In the genomic region with DNA sequence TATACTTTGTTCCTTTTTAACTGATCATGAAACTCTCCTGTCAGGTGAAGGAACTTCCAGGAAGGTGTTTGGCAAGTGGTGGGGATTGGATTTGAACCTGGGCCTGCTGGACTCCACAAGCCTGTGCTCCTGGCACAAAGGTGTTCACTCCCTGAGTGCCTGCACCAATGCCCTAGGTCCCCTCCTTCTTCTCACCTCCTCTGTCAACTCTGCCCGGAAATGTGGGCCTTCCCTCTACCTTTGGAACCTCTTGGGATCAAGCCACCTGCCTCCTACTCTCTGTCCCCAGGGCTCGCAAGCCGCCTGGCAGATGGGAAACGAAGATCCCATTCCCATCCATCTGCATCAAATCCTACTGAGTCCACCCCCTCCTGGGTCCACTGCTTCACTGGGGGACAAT, we compare ENCODE assay signal across 18 cellular contexts. TPM values are rescaled to one million over a fixed set of nuclear protein-coding genes. Genes with fewer than 3 reads are reported as not detected.
DNase-seq lines count a peak whose midpoint lies in the region; ATAC-seq and TF ChIP-seq lines count a peak whose summit lies in the region.
"Had no signal": no experiment of that assay in that cellular context is flagged by ENCODE, and none has a peak within 500 bp of the region (broad histone marks: within the 10 kb centered on the region; RNA-seq: fewer than 3 reads in every experiment).

No MANE protein-coding gene starts in this region.

- H3K36me3 ChIP-seq in breast epithelium (no peaks in the 10 kb centered on the region), WERI-Rb-1 (no peaks in the 10 kb centered on the region), neural cell (ENCODE audit: insufficient read depth, low read length) (no peaks in the 10 kb centered on the region)
- H3K36me3 ChIP-seq in CD4-positive, alpha-beta memory T cell (ENCODE audit: insufficient read depth, low read length), result no peaks in the 10 kb centered on the region
- H3K36me3 ChIP-seq: BLaER1 had no signal

- H3K9ac ChIP-seq in neural cell (ENCODE audit: low read length), result peak overlapping the region; percentile 14
- H3K9ac ChIP-seq: BLaER1 had no signal

- H3K4me1 ChIP-seq in breast epithelium, result no peaks in the 10 kb centered on the region
- H3K4me1 ChIP-seq in CD4-positive, alpha-beta memory T cell (ENCODE audit: insufficient read depth, low read length), result no peaks in the 10 kb centered on the region

- intact Hi-C loops in MCF 10A (cut with micrococcal nuclease), result no loop called here
- intact Hi-C loops in breast epithelium (cut with DNase I; ENCODE audit: low total_unique reads), result no loop called here
- intact Hi-C loops in CD4-positive, alpha-beta memory T cell (cut with micrococcal nuclease), result no loop called here

- H3K36me3 Mint-ChIP-seq in MCF 10A (ENCODE audit: insufficient read depth, unreplicated experiment), result peaks cover 5% of the 10 kb centered on the region
- H3K36me3 Mint-ChIP-seq in glutamatergic neuron (ENCODE audit: unreplicated experiment), result peaks cover 4% of the 10 kb centered on the region
- H3K36me3 Mint-ChIP-seq in CD4-positive, alpha-beta memory T cell, result no peaks in the 10 kb centered on the region
- H3K36me3 Mint-ChIP-seq: CD14-positive monocyte; CD8-positive, alpha-beta T cell had no signal

- H3K27me3 ChIP-seq in breast epithelium, result no peaks in the 10 kb centered on the region
- no peaks in the 10 kb centered on the region for H3K27me3 ChIP-seq in WERI-Rb-1 (ENCODE audit: insufficient read depth, low read depth, severe bottlenecking)
- H3K27me3 ChIP-seq in neural cell (ENCODE audit: insufficient read depth, low read depth, low read length), result no peaks in the 10 kb centered on the region
- no peaks in the 10 kb centered on the region for H3K27me3 ChIP-seq in CD4-positive, alpha-beta memory T cell (ENCODE audit: insufficient read depth, low read length)
- H3K27me3 ChIP-seq: BLaER1 had no signal

- H3K4me2 ChIP-seq in neural cell (ENCODE audit: low read length), result no peak overlapping the region
- H3K4me2 ChIP-seq: BLaER1 had no signal

- ATAC-seq in HG03354 (IDR thresholded peaks at IDR 0.05; ENCODE audit: poor library complexity, severe bottlenecking, unreplicated experiment) (no peak), GM18858 (IDR thresholded peaks at IDR 0.05; ENCODE audit: unreplicated experiment) (no peak)
- ATAC-seq: CD8-positive, alpha-beta T cell had no signal

- TF ChIP-seq EP300 in neural cell (conservative IDR thresholded peaks at IDR 0.05; ENCODE audit: poor library complexity, severe bottlenecking), result no peak

- no peaks in the 10 kb centered on the region for H3K27me3 Mint-ChIP-seq in MCF 10A (ENCODE audit: insufficient read depth, unreplicated experiment)
- no peaks in the 10 kb centered on the region for H3K27me3 Mint-ChIP-seq in glutamatergic neuron (ENCODE audit: unreplicated experiment)
- H3K27me3 Mint-ChIP-seq in CD4-positive, alpha-beta memory T cell, result peaks cover 1 to 2% of the 10 kb centered on the region in 2 donors

- TF ChIP-seq RAD21 in neural cell (conservative IDR thresholded peaks at IDR 0.05), result no peak

- H3K27ac ChIP-seq in breast epithelium (no peak overlapping the region), WERI-Rb-1 (peak overlapping the region; percentile 84), neural cell (ENCODE audit: low read length) (peak overlapping the region; percentile 38)
- no peak overlapping the region for H3K27ac ChIP-seq in CD4-positive, alpha-beta memory T cell (ENCODE audit: low read depth, low read length)
- H3K27ac ChIP-seq: BLaER1 had no signal

- TF ChIP-seq POLR2A in breast epithelium (IDR thresholded peaks at IDR 0.05), result no peak

- H3K4me1 Mint-ChIP-seq in MCF 10A (ENCODE audit: insufficient read depth, unreplicated experiment), result peaks cover 35% of the 10 kb centered on the region
- peaks cover 38% of the 10 kb centered on the region for H3K4me1 Mint-ChIP-seq in glutamatergic neuron (ENCODE audit: low read depth, unreplicated experiment)
- peaks cover 0 to 2% (median 0%) of the 10 kb centered on the region in 4 donors for H3K4me1 Mint-ChIP-seq in CD4-positive, alpha-beta memory T cell
- H3K4me1 Mint-ChIP-seq: CD14-positive monocyte had no signal

- no peaks in the 10 kb centered on the region for H3F3A ChIP-seq in neural cell (ENCODE audit: insufficient read depth, low read length, poor library complexity, severe bottlenecking)

- H3K4me3 ChIP-seq in breast epithelium (no peak overlapping the region), WERI-Rb-1 (ENCODE audit: low read depth, low read length) (no peak overlapping the region), neural cell (ENCODE audit: low read length) (peak overlapping the region; percentile 25)
- H3K4me3 ChIP-seq in CD4-positive, alpha-beta memory T cell (ENCODE audit: low read length in 2 of 2), result no peak overlapping the region
- H3K4me3 ChIP-seq: BLaER1 had no signal

- POLR2A ChIA-PET in MCF 10A (lab: Yijun Ruan, JAX), result no interaction called here
- POLR2A ChIA-PET in CD4-positive, alpha-beta memory T cell (lab: Charles Lee; ENCODE audit: partially characterized antibody), result no interaction called here

- H3K9me3 ChIP-seq in breast epithelium, result no peaks in the 10 kb centered on the region
- H3K9me3 ChIP-seq in WERI-Rb-1 (ENCODE audit: severe bottlenecking), result no peaks in the 10 kb centered on the region
- H3K9me3 ChIP-seq in neural cell (ENCODE audit: low read length), result no peaks in the 10 kb centered on the region
- H3K9me3 ChIP-seq in CD4-positive, alpha-beta memory T cell (ENCODE audit: control insufficient read depth in 1 of 2, low read length in 2 of 2), result no peaks in the 10 kb centered on the region
- H3K9me3 ChIP-seq: BLaER1 had no signal

- no peaks in the 10 kb centered on the region for H3K79me2 ChIP-seq in neural cell (replicated peaks; ENCODE audit: insufficient read depth, low read length)

- no peaks in the 10 kb centered on the region for H4K20me1 ChIP-seq in neural cell (ENCODE audit: insufficient read depth)

- H3K9me3 Mint-ChIP-seq in MCF 10A (ENCODE audit: unreplicated experiment) (no peaks in the 10 kb centered on the region), glutamatergic neuron (ENCODE audit: unreplicated experiment) (peaks cover 14% of the 10 kb centered on the region)
- no peaks in the 10 kb centered on the region for H3K9me3 Mint-ChIP-seq in CD4-positive, alpha-beta memory T cell
- H3K9me3 Mint-ChIP-seq: CD8-positive, alpha-beta T cell; H9 had no signal

- TF ChIP-seq CTCF in MCF 10A (IDR thresholded peaks at IDR 0.05; ENCODE audit: unreplicated experiment) (no peak), breast epithelium (IDR thresholded peaks at IDR 0.05) (no peak), WERI-Rb-1 (IDR thresholded peaks at IDR 0.05; ENCODE audit: low read depth, low read length) (no peak), glutamatergic neuron (IDR thresholded peaks at IDR 0.05; ENCODE audit: partially characterized antibody, unreplicated experiment) (no peak), neural cell (IDR thresholded peaks at IDR 0.05; ENCODE audit: poor library complexity, severe bottlenecking) (no peak)

- H3K27ac Mint-ChIP-seq in MCF 10A (ENCODE audit: low read depth, unreplicated experiment) (peak overlapping the region; percentile 61), glutamatergic neuron (ENCODE audit: unreplicated experiment) (peak overlapping the region; percentile 67)
- peak overlapping the region in 1 of 7 donors; percentile 42 for H3K27ac Mint-ChIP-seq in CD4-positive, alpha-beta memory T cell
- H3K27ac Mint-ChIP-seq: CD8-positive, alpha-beta T cell; H9 had no signal

- CTCF ChIA-PET in MCF 10A (lab: Yijun Ruan, JAX), result interaction anchor here (2.2 kb wide), 1 partner anchor 40 kb away, joined by 9 read pairs; a partner anchor contains a TSS
- CTCF ChIA-PET in CD4-positive, alpha-beta memory T cell (lab: Charles Lee; ENCODE audit: partially characterized antibody), result no interaction called here

- DNase-seq in MCF 10A (ENCODE audit: unreplicated experiment), result no peak
- DNase-seq in breast epithelium (ENCODE audit: low spot score in 2 of 2), result no peak
- DNase-seq in WERI-Rb-1, result peak; percentile 82
- no peak for DNase-seq in glutamatergic neuron
- no peak for DNase-seq in CD4-positive, alpha-beta memory T cell
- DNase-seq: 8988T; Calu3; CD8-positive, alpha-beta T cell; DMS79 treated with DMSO at 0.1 percent for 48 hours; GF-D8; GOT3 had no signal

- no peaks in the 10 kb centered on the region for H3K9me2 ChIP-seq in neural cell (ENCODE audit: insufficient read depth, low read length)

- no TSS peak for BruUV-seq in MCF 10A (replicated peaks; lab: Mats Ljungman, UMichigan)

- no peak overlapping the region for H2AFZ ChIP-seq in neural cell (ENCODE audit: low read depth, low read length)

- H3K4me3 Mint-ChIP-seq in MCF 10A (ENCODE audit: unreplicated experiment) (no peak overlapping the region), glutamatergic neuron (ENCODE audit: unreplicated experiment) (peak overlapping the region; percentile 54)
- H3K4me3 Mint-ChIP-seq in CD4-positive, alpha-beta memory T cell, result no peak overlapping the region
- H3K4me3 Mint-ChIP-seq: CD14-positive monocyte; CD8-positive, alpha-beta T cell; H9 had no signal

TF ChIP-seq in neural cell, 6 proteins besides CTCF, POLR2A, EP300 and RAD21 (continues in another document):
- TF ChIP-seq EZH2 (IDR thresholded peaks at IDR 0.05; ENCODE audit: borderline replicate concordance, insufficient read depth, low read length, poor library complexity, severe bottlenecking) (no peak), POLR2AphosphoS5 (IDR thresholded peaks at IDR 0.05) (no peak), SMC3 (conservative IDR thresholded peaks at IDR 0.05; ENCODE audit: poor library complexity) (no peak), TAF1 (IDR thresholded peaks at IDR 0.05; ENCODE audit: low read depth) (no peak)

RNA-seq across cellular contexts. Expression of a gene that starts 40.0 kb away (rescaled TPM):
- total RNA-seq in MCF 10A (2022) (2.9 and 3.6 TPM in 2 replicates), breast epithelium (10 to 100 TPM in 2 of 3 donors, 1 to 10 TPM in 1; 3.8 to 19.6 (median 14.1) TPM), glutamatergic neuron (ENCODE audit: unreplicated experiment) (50.3 TPM)
- polyA plus RNA-seq in neural cell, result 6.6 and 8.1 TPM in 2 replicates
- polyA minus RNA-seq in neural cell, result 11.9 TPM in 2 replicates
- total RNA-seq in CD4-positive, alpha-beta memory T cell, result under 1 TPM; 0.30 to 0.47 TPM
- polyA plus RNA-seq in CD4-positive, alpha-beta memory T cell, result 1 to 10 TPM in 1 of 2 donors, under 1 TPM in 1; 0.27 to 2.0 TPM
- total RNA-seq: Calu3; CD8-positive, alpha-beta T cell; HT-29 had no signal

RNA-seq across cellular contexts. Expression of a gene that starts 44.9 kb away (rescaled TPM):
- total RNA-seq in MCF 10A (2022) (29.7 and 45.2 TPM in 2 replicates), breast epithelium (10 to 100 TPM; 28.3 to 66.6 (median 55.7) TPM), glutamatergic neuron (ENCODE audit: unreplicated experiment) (36.4 TPM)
- 42.1 and 44.8 TPM in 2 replicates for polyA plus RNA-seq in neural cell
- polyA minus RNA-seq in neural cell, result 22.6 and 28.5 TPM in 2 replicates
- total RNA-seq in CD4-positive, alpha-beta memory T cell, result 10 to 100 TPM; 76.6 to 95.8 TPM
- 10 to 100 TPM; 30.8 to 39.8 TPM for polyA plus RNA-seq in CD4-positive, alpha-beta memory T cell

RNA-seq across cellular contexts. Expression of a gene that starts 56.7 kb away (rescaled TPM):
- total RNA-seq in MCF 10A (2022) (28.8 and 33.5 TPM in 2 replicates), breast epithelium (10 to 100 TPM; 24.3 to 35.4 (median 32.5) TPM), glutamatergic neuron (ENCODE audit: unreplicated experiment) (16.3 TPM)
- 48.6 and 54.4 TPM in 2 replicates for polyA plus RNA-seq in neural cell
- polyA minus RNA-seq in neural cell, result 28.4 and 31.9 TPM in 2 replicates
- 10 to 100 TPM; 27.9 to 36.7 TPM for total RNA-seq in CD4-positive, alpha-beta memory T cell
- 10 to 100 TPM; 49.6 to 90.3 TPM for polyA plus RNA-seq in CD4-positive, alpha-beta memory T cell

Comparison
In these comparisons a context has a peak if more than half of its experiments do, and no peak if none do; other contexts are left out.
1. H3K27ac ChIP-seq: peak in WERI-Rb-1 (single experiment) and neural cell (single experiment); none in breast epithelium (0 of 2) and CD4-positive, alpha-beta memory T cell (single experiment).